Comparison of ENCODE assay signal across 9 cellular contexts in genomic region chr12:54000105-54000773, GRCh38. TPM values are rescaled to one million over a fixed set of nuclear protein-coding genes. Genes with fewer than 3 reads are reported as not detected.
DNase-seq lines count a peak whose midpoint lies in the region; ATAC-seq and TF ChIP-seq lines count a peak whose summit lies in the region.
"Had no signal": no experiment of that assay in that cellular context is flagged by ENCODE, and none has a peak within 500 bp of the region (broad histone marks: within the 10 kb centered on the region; RNA-seq: fewer than 3 reads in every experiment).

Gene HOXC9, plus strand, starts transcription at chr12:54000161. Its CDS starts 28 bp downstream, at chr12:54000189.

- intact Hi-C loops in Panc1 (cut with micrococcal nuclease; ENCODE audit: unreplicated experiment) (no loop called here), gastrocnemius medialis (cut with DNase I; ENCODE audit: low total_unique reads) (no loop called here)

- no TSS peak for BruUV-seq in Panc1 (replicated peaks; lab: Mats Ljungman, UMichigan)

- H3K9me3 ChIP-seq in Panc1 (ENCODE audit: control insufficient read depth, insufficient read depth, low read depth, low read length) (no peaks in the 10 kb centered on the region), gastrocnemius medialis (no peaks in the 10 kb centered on the region)

- H3K4me3 ChIP-seq in GM12864 (ENCODE audit: low read depth, low read length) (peak within 1 kb of the TSS; percentile 23), Panc1 (ENCODE audit: low read depth in 2 of 2, low read length in 2 of 2) (peak within 1 kb of the TSS; percentile 66 to 67), fibroblast of pulmonary artery (replicated peaks; ENCODE audit: low read depth, low read length) (peak within 1 kb of the TSS; percentile 34), gastrocnemius medialis (peak within 1 kb of the TSS; percentile 64 to 88 (median 80))

- TF ChIP-seq CTCF in GM12864 (IDR thresholded peaks at IDR 0.05; ENCODE audit: low read depth, low read length, missing control alignments) (no peak), Panc1 (IDR thresholded peaks at IDR 0.05) (no peak), fibroblast of pulmonary artery (IDR thresholded peaks at IDR 0.05; ENCODE audit: low read length, missing control alignments) (no peak), gastrocnemius medialis (IDR thresholded peaks at IDR 0.05 in 4 of 5, conservative IDR thresholded peaks at IDR 0.05 in 1 of 5) (no peak)

- H3K27me3 ChIP-seq in Panc1 (ENCODE audit: control insufficient read depth, insufficient read depth, low read length) (no peaks in the 10 kb centered on the region), gastrocnemius medialis (peaks cover 0 to 4% (median 0%) of the 10 kb centered on the region in 3 donors)

- H3K36me3 ChIP-seq in Panc1 (ENCODE audit: control insufficient read depth, insufficient read depth, low read length) (peaks cover 3% of the 10 kb centered on the region), gastrocnemius medialis (no peaks in the 10 kb centered on the region)

- no peak for ATAC-seq in Panc1
- peak; percentile 3 to 8 for ATAC-seq in gastrocnemius medialis
- no peak for ATAC-seq in HG03521 (IDR thresholded peaks at IDR 0.05; ENCODE audit: unreplicated experiment)

- H3K27ac ChIP-seq in Panc1 (ENCODE audit: low read length) (peak within 1 kb of the TSS; percentile 99), gastrocnemius medialis (peak within 1 kb of the TSS; percentile 94 to 100 (median 98))

- in situ Hi-C loops in Panc1 (cut with HindIII; ENCODE audit: low pct_unique_long_range_greater_than_20kb, low sequenced_read_pairs) (no loop called here), gastrocnemius medialis (cut with MboI; ENCODE audit: low sequenced_read_pairs in 4 of 4) (loop anchor here in 2 of 4 donors (25.0 kb wide), 1 partner anchor 362 kb away; the partner anchor contains the start of gene GPR84 (in 2 of the 2))

- no peak for DNase-seq in GM12864 (ENCODE audit: low read depth)
- DNase-seq in Panc1 (ENCODE audit: low read depth, low spot score), result no peak
- DNase-seq in fibroblast of pulmonary artery (ENCODE audit: low read depth), result no peak
- DNase-seq in gastrocnemius medialis, result no peak
- DNase-seq in ecto neural progenitor cell (ENCODE audit: low spot score), result no peak
- no peak for DNase-seq in NCI-H2029 treated with DMSO at 0.1 percent for 48 hours (lab: John Stamatoyannopoulos, UW)
- no peak for DNase-seq in NCI-H1436 treated with DMSO at 0.1 percent for 48 hours (lab: John Stamatoyannopoulos, UW)

- H3K4me1 ChIP-seq in Panc1 (ENCODE audit: control insufficient read depth, insufficient read depth, low read length) (peaks cover 25% of the 10 kb centered on the region), gastrocnemius medialis (peaks cover 27 to 36% of the 10 kb centered on the region in 2 donors)

- CTCF ChIA-PET in Panc1 (lab: Charles Lee), result interaction anchor here (0.5 to 1.2 kb wide), 3 partner anchors 15 to 217 kb away, joined by 3 to 14 read pairs (median 3); partner anchors contain the start of gene HOXC10

- POLR2A ChIA-PET in Panc1 (lab: Charles Lee), result interaction anchor here (0.5 to 1.6 kb wide), 3 partner anchors 10 to 24 kb away, joined by 4 to 5 read pairs (median 4); partner anchors contain the start of gene HOXC10

- peak in 1 of 2 donors; percentile 53 for TF ChIP-seq POLR2A in gastrocnemius medialis (IDR thresholded peaks at IDR 0.05)

RNA-seq across cellular contexts. Expression of gene HOXC9, which starts in this region (rescaled TPM):
- total RNA-seq in Panc1 (2021; ENCODE audit: unreplicated experiment) (37.2 TPM), gastrocnemius medialis (10 to 100 TPM; 13.6 to 37.7 (median 26.3) TPM)
- 41.2 TPM for polyA plus RNA-seq in Panc1 (2012; ENCODE audit: insufficient read length)
- total RNA-seq: lung microvascular endothelial cell had no signal

Comparison
In these comparisons a context has a peak if more than half of its experiments do, and no peak if none do; other contexts are left out.
1. H3K4me3 ChIP-seq: peak in every context shown above with its lines; median percentile 80 in gastrocnemius medialis; 66 in Panc1; 34 in fibroblast of pulmonary artery; 23 in GM12864.
2. ATAC-seq: peak in gastrocnemius medialis (2 of 2); none in Panc1 (single experiment) and HG03521 (single experiment).